In genomic region chr6:110874880-110875547, GRCh38 we compare ENCODE assay signal across 1 cellular context.
A peak's percentile ranks its signal among the peaks of the same experiment; 100 is the strongest.
TF ChIP-seq lines count a peak whose summit lies in the region.

No MANE protein-coding gene starts in this region.

TF ChIP-seq in HepG2, 621 proteins besides CTCF, POLR2A, EP300 and RAD21 (continued from another document and continues in another):
- 0 out of 2 replicates have a peak, but pooled peaks have one; percentile 44 for TF ChIP-seq MTERF4 (CRISPR knock-in tag; IDR thresholded peaks at IDR 0.05)
- no peak for TF ChIP-seq REPIN1 (CRISPR knock-in tag; IDR thresholded peaks at IDR 0.05; ENCODE audit: borderline replicate concordance, low read depth)
- TF ChIP-seq HBP1 (CRISPR knock-in tag; IDR thresholded peaks at IDR 0.05; ENCODE audit: low read depth), result no peak
- TF ChIP-seq NFE2L1 (CRISPR knock-in tag; IDR thresholded peaks at IDR 0.05; ENCODE audit: borderline replicate concordance), result no peak
- no peak for TF ChIP-seq ARHGAP35 (CRISPR knock-in tag; IDR thresholded peaks at IDR 0.05; ENCODE audit: borderline replicate concordance)
- TF ChIP-seq ZNF317 (CRISPR knock-in tag; IDR thresholded peaks at IDR 0.05), result 0 out of 2 replicates have a peak, but pooled peaks have one; percentile 45
- TF ChIP-seq ZNF549 (CRISPR knock-in tag; IDR thresholded peaks at IDR 0.05), result no peak
- no peak for TF ChIP-seq ZNF562 (CRISPR knock-in tag; IDR thresholded peaks at IDR 0.05; ENCODE audit: borderline replicate concordance)
- TF ChIP-seq TBL1XR1 (IDR thresholded peaks at IDR 0.05; ENCODE audit: borderline replicate concordance, low read length, partially characterized antibody), result no peak
- TF ChIP-seq ZNF557 (CRISPR knock-in tag; IDR thresholded peaks at IDR 0.05), result no peak
- no peak; the same call in 1 of the 2 replicates for TF ChIP-seq GABPB1 (CRISPR knock-in tag; IDR thresholded peaks at IDR 0.05)
- no peak for TF ChIP-seq CERS6 (CRISPR knock-in tag; IDR thresholded peaks at IDR 0.05)
- TF ChIP-seq ZNF558 (CRISPR knock-in tag; IDR thresholded peaks at IDR 0.05; ENCODE audit: borderline replicate concordance), result peak; percentile 27
- TF ChIP-seq THRA (CRISPR knock-in tag; IDR thresholded peaks at IDR 0.05; ENCODE audit: borderline replicate concordance), result no peak
- 0 out of 2 replicates have a peak, but pooled peaks have one; percentile 0 for TF ChIP-seq SIN3B (IDR thresholded peaks at IDR 0.05; ENCODE audit: low read length)
- TF ChIP-seq PLSCR1 (CRISPR knock-in tag; IDR thresholded peaks at IDR 0.05; ENCODE audit: borderline replicate concordance), result 0 out of 2 replicates have a peak, but pooled peaks have one; percentile 57
- TF ChIP-seq HOXD1 (CRISPR knock-in tag; IDR thresholded peaks at IDR 0.05), result no peak
- no peak for TF ChIP-seq SMYD3 (CRISPR knock-in tag; IDR thresholded peaks at IDR 0.05)
- no peak for TF ChIP-seq HOMEZ (CRISPR knock-in tag; IDR thresholded peaks at IDR 0.05; ENCODE audit: low read depth)
- no peak for TF ChIP-seq ZC3H13 (CRISPR knock-in tag; IDR thresholded peaks at IDR 0.05)
- TF ChIP-seq HMGXB3 (CRISPR knock-in tag; IDR thresholded peaks at IDR 0.05; ENCODE audit: borderline replicate concordance), result no peak
- no peak for TF ChIP-seq IRF2 (CRISPR knock-in tag; IDR thresholded peaks at IDR 0.05)
- TF ChIP-seq SRSF1 (optimal IDR thresholded peaks at IDR 0.05; ENCODE audit: low read depth, low read length), result no peak
- no peak for TF ChIP-seq ZBTB21 (CRISPR knock-in tag; IDR thresholded peaks at IDR 0.05)
- no peak for TF ChIP-seq HDAC2 (CRISPR knock-in tag; IDR thresholded peaks at IDR 0.05)
- 0 out of 2 replicates have a peak, but pooled peaks have one; percentile 56 for TF ChIP-seq ZFYVE20 (CRISPR knock-in tag; IDR thresholded peaks at IDR 0.05; ENCODE audit: borderline replicate concordance, low read depth)
- no peak for TF ChIP-seq CHD2 (IDR thresholded peaks at IDR 0.05; ENCODE audit: low read depth, low read length)
- no peak for TF ChIP-seq NR2F6 (IDR thresholded peaks at IDR 0.05)
- TF ChIP-seq NR2F6 (CRISPR knock-in tag; IDR thresholded peaks at IDR 0.05), result no peak
- TF ChIP-seq YEATS4 (CRISPR knock-in tag; IDR thresholded peaks at IDR 0.05; ENCODE audit: borderline replicate concordance), result peak; percentile 1; the same call in 1 of the 2 replicates
- TF ChIP-seq ZBTB26 (CRISPR knock-in tag; IDR thresholded peaks at IDR 0.05; ENCODE audit: borderline replicate concordance), result no peak
- no peak for TF ChIP-seq SNRNP70 (IDR thresholded peaks at IDR 0.05; ENCODE audit: low read depth, low read length)
- TF ChIP-seq ZNF367 (CRISPR knock-in tag; IDR thresholded peaks at IDR 0.05; ENCODE audit: borderline replicate concordance), result no peak; the same call in 1 of the 2 replicates
- no peak for TF ChIP-seq SUZ12 (IDR thresholded peaks at IDR 0.05; ENCODE audit: low read depth, low read length)
- no peak for TF ChIP-seq E2F2 (CRISPR knock-in tag; IDR thresholded peaks at IDR 0.05; ENCODE audit: borderline replicate concordance)
- no peak for TF ChIP-seq ZKSCAN1 (IDR thresholded peaks at IDR 0.05; ENCODE audit: low read length)
- TF ChIP-seq IRF1 (CRISPR knock-in tag; IDR thresholded peaks at IDR 0.05; ENCODE audit: low read depth), result no peak
- TF ChIP-seq CBX2 (IDR thresholded peaks at IDR 0.05; ENCODE audit: low read depth, low read length), result no peak
- no peak for TF ChIP-seq CBX2 (CRISPR knock-in tag; IDR thresholded peaks at IDR 0.05; ENCODE audit: low read depth)
- TF ChIP-seq PAXIP1 (CRISPR knock-in tag; conservative IDR thresholded peaks at IDR 0.05), result no peak
- no peak for TF ChIP-seq TAF1 (CRISPR knock-in tag; IDR thresholded peaks at IDR 0.05)
- no peak for TF ChIP-seq ZNF629 (CRISPR knock-in tag; conservative IDR thresholded peaks at IDR 0.05)
- TF ChIP-seq RBM39 (IDR thresholded peaks at IDR 0.05; ENCODE audit: low read depth, low read length, poor library complexity, severe bottlenecking), result peak; percentile 20
